Comparison of ENCODE assay signal across 23 cellular contexts in the genomic region with DNA sequence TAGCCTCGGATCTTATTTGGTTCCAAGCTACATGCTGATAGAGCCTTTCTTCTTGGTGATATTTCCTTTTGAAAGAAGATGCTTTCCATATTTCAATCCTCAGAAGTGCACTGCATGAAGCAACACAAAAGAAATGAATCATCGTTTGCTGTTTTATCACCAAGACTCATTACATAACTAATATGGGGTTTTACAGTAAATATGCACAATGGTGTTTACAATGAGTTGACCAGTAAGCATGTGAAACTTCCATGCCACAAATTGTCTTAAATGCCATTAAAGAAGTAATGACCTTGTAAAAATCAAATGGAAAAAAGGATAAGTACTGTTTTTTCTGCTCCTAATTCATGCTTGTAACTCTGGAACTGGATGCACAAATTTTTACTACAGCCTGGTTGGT.
DNase-seq lines count a peak whose midpoint lies in the region; ATAC-seq, FAIRE-seq and TF ChIP-seq lines count a peak whose summit lies in the region.
"Had no signal": no experiment of that assay in that cellular context is flagged by ENCODE, and none has a peak within 500 bp of the region (broad histone marks: within the 10 kb centered on the region; RNA-seq: fewer than 3 reads in every experiment).

No MANE protein-coding gene starts in this region.

- DNase-seq in AG09309 (ENCODE audit: low read depth) (peak; percentile 63), HS-5 (ENCODE audit: low read depth) (peak; percentile 9), hepatocyte (ENCODE audit: low spot score) (no peak), H7 (no peak), kidney glomerular epithelial cell (lab: John Stamatoyannopoulos, UW) (no peak)
- no peak for DNase-seq in naive thymus-derived CD4-positive, alpha-beta T cell
- DNase-seq: AML-193, DMS 273 treated with DMSO at 0.1 percent for 48 hours, DND-41, NCI-H1105, NCI-H1694 treated with DMSO at 0.1 percent for 48 hours, NCI-H2107, NCI-H2227 treated with DMSO at 0.1 percent for 48 hours, NCI-H524, NCI-H82, OCI-M1, Right ventricle myocardium superior had no signal

- H3K27me3 Mint-ChIP-seq in naive thymus-derived CD4-positive, alpha-beta T cell: no peaks in the 10 kb centered on the region

- POLR2A ChIA-PET in naive thymus-derived CD4-positive, alpha-beta T cell (lab: Charles Lee): no interaction called here

- FAIRE-seq in endometrium (lab: Jason Lieb, UNC): peak; percentile 65
- FAIRE-seq: A549, G401.6, GM19239 had no signal

- peak overlapping the region; percentile 10 for H3K4me2 ChIP-seq in hepatocyte
- H3K4me2 ChIP-seq: A549, GM23338 had no signal

- CTCF ChIA-PET in naive thymus-derived CD4-positive, alpha-beta T cell (lab: Charles Lee): no interaction called here

- H3K27ac ChIP-seq in hepatocyte: no peak overlapping the region
- no peak overlapping the region for H3K27ac ChIP-seq in naive thymus-derived CD4-positive, alpha-beta T cell (ENCODE audit: low read depth, low read length)
- H3K27ac ChIP-seq: A549 had no signal

- intact Hi-C loops in naive thymus-derived CD4-positive, alpha-beta T cell (cut with micrococcal nuclease): no loop called here

- H4K20me1 ChIP-seq in hepatocyte (ENCODE audit: insufficient read depth, poor library complexity, severe bottlenecking): no peaks in the 10 kb centered on the region

- H3K4me1 ChIP-seq in hepatocyte (ENCODE audit: insufficient read depth): no peaks in the 10 kb centered on the region
- no peaks in the 10 kb centered on the region for H3K4me1 ChIP-seq in naive thymus-derived CD4-positive, alpha-beta T cell (ENCODE audit: control insufficient read depth in 2 of 2, insufficient read depth in 2 of 2, low read length in 2 of 2)
- H3K4me1 ChIP-seq: A549 had no signal

- 56% methylated on average over 2 of the region's 2 CpGs for WGBS in hepatocyte (ENCODE audit: low lambda C conversion rate, missing lambda C conversion rate)

- H3K4me1 Mint-ChIP-seq in naive thymus-derived CD4-positive, alpha-beta T cell: no peaks in the 10 kb centered on the region
- H3K4me1 Mint-ChIP-seq: GM23338 had no signal

- no peaks in the 10 kb centered on the region for H3K36me3 Mint-ChIP-seq in naive thymus-derived CD4-positive, alpha-beta T cell

- H3K36me3 ChIP-seq in hepatocyte (replicated peaks; ENCODE audit: insufficient read depth, low read depth) (no peaks in the 10 kb centered on the region), H7 (replicated peaks; ENCODE audit: control insufficient read depth, insufficient read depth, low read length) (no peaks in the 10 kb centered on the region)
- no peaks in the 10 kb centered on the region for H3K36me3 ChIP-seq in naive thymus-derived CD4-positive, alpha-beta T cell (ENCODE audit: control insufficient read depth in 2 of 3, insufficient read depth in 3 of 3, low read length in 3 of 3)

- H3K79me2 ChIP-seq in hepatocyte: no peaks in the 10 kb centered on the region

- H3K4me3 ChIP-seq in AG09309 (ENCODE audit: control insufficient read depth, low read depth, low read length): no peak overlapping the region
- no peak overlapping the region for H3K4me3 ChIP-seq in hepatocyte
- H3K4me3 ChIP-seq in naive thymus-derived CD4-positive, alpha-beta T cell (ENCODE audit: low read length): no peak overlapping the region
- no peak overlapping the region for H3K4me3 ChIP-seq in H7 (ENCODE audit: insufficient read depth, low read depth, low read length)
- H3K4me3 ChIP-seq: A549, GM23338 had no signal

- H3K9me3 ChIP-seq in hepatocyte (ENCODE audit: low read depth): no peaks in the 10 kb centered on the region
- no peaks in the 10 kb centered on the region for H3K9me3 ChIP-seq in naive thymus-derived CD4-positive, alpha-beta T cell (ENCODE audit: control insufficient read depth in 2 of 3, low read length in 3 of 3)
- H3K9me3 ChIP-seq: A549 had no signal

- H3K9me3 Mint-ChIP-seq in naive thymus-derived CD4-positive, alpha-beta T cell: peaks cover under 1 to 26% (median 7%) of the 10 kb centered on the region in 11 donors

- H3K4me3 Mint-ChIP-seq in naive thymus-derived CD4-positive, alpha-beta T cell: no peak overlapping the region
- H3K4me3 Mint-ChIP-seq: GM23338 had no signal

- H3K27ac Mint-ChIP-seq in naive thymus-derived CD4-positive, alpha-beta T cell: no peak overlapping the region
- H3K27ac Mint-ChIP-seq: GM23338 had no signal

- ATAC-seq in naive thymus-derived CD4-positive, alpha-beta T cell: no peak
- no peak for ATAC-seq in GM21367 (IDR thresholded peaks at IDR 0.05; ENCODE audit: unreplicated experiment)
- ATAC-seq: A549, GM23338 had no signal

- H3K27me3 ChIP-seq in hepatocyte (no peaks in the 10 kb centered on the region), H7 (ENCODE audit: control insufficient read depth, insufficient read depth, low read length) (no peaks in the 10 kb centered on the region)
- H3K27me3 ChIP-seq in naive thymus-derived CD4-positive, alpha-beta T cell (ENCODE audit: control insufficient read depth in 2 of 2, insufficient read depth in 2 of 2, low read length in 2 of 2): no peaks in the 10 kb centered on the region

- H2AFZ ChIP-seq in hepatocyte: no peak overlapping the region
- H2AFZ ChIP-seq: GM23338 had no signal

- TF ChIP-seq CTCF in AG09309 (IDR thresholded peaks at IDR 0.05; ENCODE audit: control insufficient read depth, insufficient read depth, low read depth, low read length, missing control alignments): no peak
- TF ChIP-seq CTCF in hepatocyte (IDR thresholded peaks at IDR 0.05; ENCODE audit: poor library complexity): no peak

- H3K9me2 ChIP-seq in hepatocyte (replicated peaks; ENCODE audit: insufficient read depth): no peaks in the 10 kb centered on the region

Comparison
In these comparisons a context has a peak if more than half of its experiments do, and no peak if none do; other contexts are left out.
1. DNase-seq: peak in AG09309 (single experiment) and HS-5 (single experiment); none in hepatocyte (single experiment), naive thymus-derived CD4-positive, alpha-beta T cell (0 of 9), H7 (single experiment) and kidney glomerular epithelial cell (single experiment).